ENCODE assay signal across 20 cellular contexts in genomic region chr7:102223175-102223574, GRCh38.
A peak's percentile ranks its signal among the peaks of the same experiment; 100 is the strongest.
DNase-seq lines count a peak whose midpoint lies in the region; ATAC-seq and TF ChIP-seq lines count a peak whose summit lies in the region.
"Had no signal": no experiment of that assay in that cellular context is flagged by ENCODE, and none has a peak within 500 bp of the region (broad histone marks: within the 10 kb centered on the region; RNA-seq: fewer than 3 reads in every experiment).

No MANE protein-coding gene starts in this region.

- H3K4me3 ChIP-seq in IMR-90 (ENCODE audit: insufficient read depth, low read depth, low read length): no peak overlapping the region
- no peak overlapping the region for H3K4me3 ChIP-seq in smooth muscle cell
- H3K4me3 ChIP-seq: PC-9, SJCRH30 had no signal

- dilution Hi-C loops in IMR-90 (cut with HindIII; ENCODE audit: low sequenced_read_pairs, unreplicated experiment): no loop called here

- no peaks in the 10 kb centered on the region for H3K9me3 Mint-ChIP-seq in activated naive CD8-positive, alpha-beta T cell treated with anti-CD3 and anti-CD28 coated beads, Interleukin-2, amount 10 ng/mL, durations not matched to agents 7 days and 5 days
- no peaks in the 10 kb centered on the region for H3K9me3 Mint-ChIP-seq in activated naive CD8-positive, alpha-beta T cell treated with anti-CD3 and anti-CD28 coated beads for 36 hours
- no peaks in the 10 kb centered on the region for H3K9me3 Mint-ChIP-seq in central memory CD8-positive, alpha-beta T cell
- H3K9me3 Mint-ChIP-seq in stimulated activated effector memory CD8-positive, alpha-beta T cell treated with anti-CD3 and anti-CD28 coated beads, Interleukin-12 subunit alpha, Interleukin-12 subunit beta, amount 100 ng/mL, for 72 hours: no peaks in the 10 kb centered on the region
- H3K9me3 Mint-ChIP-seq: CD8-positive, alpha-beta memory T cell had no signal

- H3K27me3 Mint-ChIP-seq in activated naive CD8-positive, alpha-beta T cell treated with anti-CD3 and anti-CD28 coated beads, Interleukin-2, amount 10 ng/mL, durations not matched to agents 7 days and 5 days: no peaks in the 10 kb centered on the region
- H3K27me3 Mint-ChIP-seq in activated naive CD8-positive, alpha-beta T cell treated with anti-CD3 and anti-CD28 coated beads for 36 hours: no peaks in the 10 kb centered on the region
- no peaks in the 10 kb centered on the region for H3K27me3 Mint-ChIP-seq in central memory CD8-positive, alpha-beta T cell
- H3K27me3 Mint-ChIP-seq: CD8-positive, alpha-beta memory T cell had no signal

- H3K27ac Mint-ChIP-seq in activated naive CD8-positive, alpha-beta T cell treated with anti-CD3 and anti-CD28 coated beads, Interleukin-2, amount 10 ng/mL, durations not matched to agents 7 days and 5 days: peak overlapping the region; percentile 74
- H3K27ac Mint-ChIP-seq in activated naive CD8-positive, alpha-beta T cell treated with anti-CD3 and anti-CD28 coated beads for 36 hours: no peak overlapping the region
- no peak overlapping the region for H3K27ac Mint-ChIP-seq in central memory CD8-positive, alpha-beta T cell (ENCODE audit: low read depth)
- no peak overlapping the region for H3K27ac Mint-ChIP-seq in stimulated activated effector memory CD8-positive, alpha-beta T cell treated with anti-CD3 and anti-CD28 coated beads, Interleukin-12 subunit alpha, Interleukin-12 subunit beta, amount 100 ng/mL, for 72 hours

- peaks cover 7 to 30% of the 10 kb centered on the region in 2 experiments; a peak in 3 of 4 replicates for H3K79me1 ChIP-seq in IMR-90 (ENCODE audit: low read depth in 1 of 2, low read length in 2 of 2)

- intact Hi-C loops in IMR-90 (cut with micrococcal nuclease): no loop called here

- no peak overlapping the region for H2AK5ac ChIP-seq in IMR-90 (ENCODE audit: low read depth, low read length)

- H3K4me3 Mint-ChIP-seq in activated naive CD8-positive, alpha-beta T cell treated with anti-CD3 and anti-CD28 coated beads, Interleukin-2, amount 10 ng/mL, durations not matched to agents 7 days and 5 days: no peak overlapping the region
- no peak overlapping the region for H3K4me3 Mint-ChIP-seq in activated naive CD8-positive, alpha-beta T cell treated with anti-CD3 and anti-CD28 coated beads for 36 hours
- H3K4me3 Mint-ChIP-seq in central memory CD8-positive, alpha-beta T cell: no peak overlapping the region
- no peak overlapping the region for H3K4me3 Mint-ChIP-seq in stimulated activated effector memory CD8-positive, alpha-beta T cell treated with anti-CD3 and anti-CD28 coated beads, Interleukin-12 subunit alpha, Interleukin-12 subunit beta, amount 100 ng/mL, for 72 hours
- H3K4me3 Mint-ChIP-seq: CD8-positive, alpha-beta memory T cell had no signal

- peaks cover 3% of the 10 kb centered on the region for H3K4me1 Mint-ChIP-seq in activated naive CD8-positive, alpha-beta T cell treated with anti-CD3 and anti-CD28 coated beads, Interleukin-2, amount 10 ng/mL, durations not matched to agents 7 days and 5 days
- no peaks in the 10 kb centered on the region for H3K4me1 Mint-ChIP-seq in activated naive CD8-positive, alpha-beta T cell treated with anti-CD3 and anti-CD28 coated beads for 36 hours
- no peaks in the 10 kb centered on the region for H3K4me1 Mint-ChIP-seq in central memory CD8-positive, alpha-beta T cell
- no peaks in the 10 kb centered on the region for H3K4me1 Mint-ChIP-seq in stimulated activated effector memory CD8-positive, alpha-beta T cell treated with anti-CD3 and anti-CD28 coated beads, Interleukin-12 subunit alpha, Interleukin-12 subunit beta, amount 100 ng/mL, for 72 hours
- H3K4me1 Mint-ChIP-seq: CD8-positive, alpha-beta memory T cell had no signal

- no peak overlapping the region for H2AFZ ChIP-seq in IMR-90 (replicated peaks; ENCODE audit: low read length, poor library complexity)
- H2AFZ ChIP-seq in smooth muscle cell (ENCODE audit: low read depth): no peak overlapping the region
- H2AFZ ChIP-seq: PC-9 had no signal

- TF ChIP-seq POLR2A in IMR-90 (IDR thresholded peaks at IDR 0.05; ENCODE audit: low read depth, low read length): no peak

- no peak overlapping the region for H2BK120ac ChIP-seq in IMR-90 (ENCODE audit: low read depth, low read length)

- H3K18ac ChIP-seq in IMR-90 (ENCODE audit: low read depth, low read length): no peak overlapping the region

- no peak for DNase-seq in activated naive CD8-positive, alpha-beta T cell treated with anti-CD3 and anti-CD28 coated beads, Interleukin-2, amount 10 ng/mL, durations not matched to agents 7 days and 5 days
- no peak for DNase-seq in activated naive CD8-positive, alpha-beta T cell treated with anti-CD3 and anti-CD28 coated beads for 36 hours
- DNase-seq in IMR-90: peak; percentile 24
- DNase-seq in central memory CD8-positive, alpha-beta T cell (ENCODE audit: low spot score in 2 of 2): no peak
- no peak for DNase-seq in stimulated activated effector memory CD8-positive, alpha-beta T cell treated with anti-CD3 and anti-CD28 coated beads, Interleukin-12 subunit alpha, Interleukin-12 subunit beta, amount 100 ng/mL, for 72 hours (ENCODE audit: low spot score in 2 of 2)
- no peak for DNase-seq in NCI-H2227 (lab: John Stamatoyannopoulos, UW; ENCODE audit: unreplicated experiment)
- no peak for DNase-seq in smooth muscle cell (lab: John Stamatoyannopoulos, UW; ENCODE audit: unreplicated experiment)
- DNase-seq: C1 segment of cervical spinal cord, DMS79 treated with DMSO at 0.1 percent for 48 hours, H7, KG1, MM.1S, NCI-H2029, NCI-H526 treated with DMSO at 0.1 percent for 48 hours, PC-9, SJCRH30 had no signal

- H3K4me2 ChIP-seq in IMR-90 (ENCODE audit: low read depth, low read length) (no peak overlapping the region), smooth muscle cell (no peak overlapping the region)
- H3K4me2 ChIP-seq: PC-9 had no signal

- H3K56ac ChIP-seq in IMR-90 (ENCODE audit: extremely low read depth, insufficient read depth, low read length): no peak overlapping the region

- TF ChIP-seq CTCF in IMR-90 (conservative IDR thresholded peaks at IDR 0.05; ENCODE audit: low read depth, low read length) (no peak), smooth muscle cell (IDR thresholded peaks at IDR 0.05; ENCODE audit: borderline replicate concordance, insufficient read depth, poor library complexity, severe bottlenecking) (no peak)

- no peak overlapping the region for H3K23ac ChIP-seq in IMR-90 (ENCODE audit: low read depth, low read length)

- H3K36me3 ChIP-seq in IMR-90 (ENCODE audit: control insufficient read depth, insufficient read depth, low read length): peaks cover 6% of the 10 kb centered on the region
- H3K36me3 ChIP-seq in smooth muscle cell (ENCODE audit: low read depth): no peaks in the 10 kb centered on the region

- no peak overlapping the region for H3K4ac ChIP-seq in IMR-90 (ENCODE audit: low read depth, low read length)

- no peaks in the 10 kb centered on the region for H3K36me3 Mint-ChIP-seq in activated naive CD8-positive, alpha-beta T cell treated with anti-CD3 and anti-CD28 coated beads, Interleukin-2, amount 10 ng/mL, durations not matched to agents 7 days and 5 days
- H3K36me3 Mint-ChIP-seq in activated naive CD8-positive, alpha-beta T cell treated with anti-CD3 and anti-CD28 coated beads for 36 hours: no peaks in the 10 kb centered on the region
- H3K36me3 Mint-ChIP-seq in central memory CD8-positive, alpha-beta T cell (ENCODE audit: insufficient read depth): peaks cover 15% of the 10 kb centered on the region
- peaks cover 12% of the 10 kb centered on the region for H3K36me3 Mint-ChIP-seq in stimulated activated effector memory CD8-positive, alpha-beta T cell treated with anti-CD3 and anti-CD28 coated beads, Interleukin-12 subunit alpha, Interleukin-12 subunit beta, amount 100 ng/mL, for 72 hours

- peak; percentile 79 for ATAC-seq in activated naive CD8-positive, alpha-beta T cell treated with anti-CD3 and anti-CD28 coated beads, Interleukin-2, amount 10 ng/mL, durations not matched to agents 7 days and 5 days (ENCODE audit: low read depth)
- no peak for ATAC-seq in IMR-90 (ENCODE audit: low read depth)
- ATAC-seq in central memory CD8-positive, alpha-beta T cell (replicated peaks; ENCODE audit: extremely low read depth, poor library complexity, severe bottlenecking): peak; percentile 28
- ATAC-seq in stimulated activated effector memory CD8-positive, alpha-beta T cell treated with anti-CD3 and anti-CD28 coated beads, Interleukin-12 subunit alpha, Interleukin-12 subunit beta, amount 100 ng/mL, for 72 hours: peak; percentile 24
- ATAC-seq: HepG2, Right ventricle myocardium inferior, SK-N-SH treated with all-trans-retinoic acid at 6 μM for 48 hours had no signal

- CTCF ChIA-PET in IMR-90 (lab: Yijun Ruan, JAX): no interaction called here

- H4K91ac ChIP-seq in IMR-90 (ENCODE audit: insufficient read depth, low read depth, low read length): no peak overlapping the region

- H3K9me3 ChIP-seq in IMR-90 (ENCODE audit: control insufficient read depth, insufficient read depth, low read length) (no peaks in the 10 kb centered on the region), smooth muscle cell (replicated peaks; ENCODE audit: low read depth) (no peaks in the 10 kb centered on the region)
- H3K9me3 ChIP-seq: SJCRH30 had no signal

- in situ Hi-C loops in IMR-90 (cut with MboI; ENCODE audit: low sequenced_read_pairs): no loop called here

- no peak overlapping the region for H3K27ac ChIP-seq in IMR-90 (ENCODE audit: insufficient read depth, low read length)
- H3K27ac ChIP-seq in smooth muscle cell (ENCODE audit: low read depth): no peak overlapping the region
- H3K27ac ChIP-seq: PC-9, SJCRH30 had no signal

- no peak overlapping the region for H2BK20ac ChIP-seq in IMR-90 (ENCODE audit: low read depth, low read length)

- H2AK9ac ChIP-seq in IMR-90 (replicated peaks; ENCODE audit: low read depth, low read length, poor library complexity): no peak overlapping the region

- POLR2A ChIA-PET in activated naive CD8-positive, alpha-beta T cell treated with anti-CD3 and anti-CD28 coated beads, Interleukin-2, amount 10 ng/mL, durations not matched to agents 7 days and 5 days (lab: Charles Lee): no interaction called here
- POLR2A ChIA-PET in IMR-90 (lab: Charles Lee; ENCODE audit: unreplicated experiment): no interaction called here

- no peak overlapping the region for H4K5ac ChIP-seq in IMR-90 (ENCODE audit: low read depth, low read length)

- peaks cover 7% of the 10 kb centered on the region for H3F3A ChIP-seq in smooth muscle cell (ENCODE audit: low read depth)

- H3K79me2 ChIP-seq in smooth muscle cell (ENCODE audit: low read depth): peaks cover 12% of the 10 kb centered on the region

- H3K27me3 ChIP-seq in IMR-90 (ENCODE audit: control insufficient read depth, insufficient read depth, low read length): no peaks in the 10 kb centered on the region
- no peaks in the 10 kb centered on the region for H3K27me3 ChIP-seq in smooth muscle cell (ENCODE audit: low read depth)
- H3K27me3 ChIP-seq: SJCRH30 had no signal

- H4K20me1 ChIP-seq in IMR-90 (ENCODE audit: insufficient read depth, low read length) (peaks cover 5% of the 10 kb centered on the region; the same call in 1 of the 2 replicates), smooth muscle cell (ENCODE audit: low read depth) (peaks cover 42% of the 10 kb centered on the region)

- H3K9ac ChIP-seq in IMR-90 (ENCODE audit: low read depth, low read length) (no peak overlapping the region), smooth muscle cell (ENCODE audit: low read depth) (no peak overlapping the region)

- H3K14ac ChIP-seq in IMR-90 (replicated peaks; ENCODE audit: low read depth, low read length): no peak overlapping the region

- H4K8ac ChIP-seq in IMR-90 (ENCODE audit: low read depth in 2 of 2, low read length in 2 of 2): no peak overlapping the region

- H2BK15ac ChIP-seq in IMR-90 (ENCODE audit: low read depth, low read length): no peak overlapping the region

- H3K9me1 ChIP-seq in IMR-90 (ENCODE audit: insufficient read depth, low read length): peaks cover 18% of the 10 kb centered on the region

- H2BK5ac ChIP-seq in IMR-90 (ENCODE audit: low read depth, low read length, poor library complexity, severe bottlenecking): no peak overlapping the region

- WGBS in IMR-90 (ENCODE audit: extremely low coverage in 2 of 2, insufficient read length in 1 of 2), 2 experiments: 75% methylated on average over 2 of the region's 5 CpGs; no CpG with 5 or more reads in 1 of the 2 experiments
- whole genome bisulfite sequencing in smooth muscle cell (ENCODE audit: low lambda C conversion rate): 94% methylated on average over 5 of the region's 5 CpGs

- no peak for TF ChIP-seq RAD21 in IMR-90 (IDR thresholded peaks at IDR 0.05; ENCODE audit: low read length)

- no TSS peak for BruUV-seq in IMR-90 (replicated peaks; lab: Mats Ljungman, UMichigan)

- H3K4me1 ChIP-seq in IMR-90 (ENCODE audit: control insufficient read depth, insufficient read depth, low read length): peaks cover 15% of the 10 kb centered on the region
- no peaks in the 10 kb centered on the region for H3K4me1 ChIP-seq in smooth muscle cell (ENCODE audit: low read depth)
- H3K4me1 ChIP-seq: SJCRH30 had no signal
